In the genomic region with DNA sequence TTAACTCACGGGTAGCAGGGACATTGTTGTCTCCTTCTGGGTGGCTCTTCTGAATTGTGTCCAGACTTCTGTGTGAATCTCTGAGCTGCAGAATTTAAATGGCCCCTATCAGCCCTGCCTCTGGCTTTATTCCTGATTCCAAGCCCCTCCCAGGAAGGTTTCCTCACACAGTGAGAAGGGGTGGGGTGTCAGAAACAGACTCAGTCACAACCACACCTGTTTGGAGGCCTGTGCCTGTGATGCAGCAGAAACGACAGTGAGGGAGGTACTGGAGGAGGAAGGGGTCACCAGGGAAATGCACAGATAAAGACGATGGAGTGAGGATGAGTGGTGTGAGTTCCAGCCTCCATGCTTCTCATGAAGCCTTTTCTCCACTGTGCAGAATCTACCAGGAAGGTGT, we compare ENCODE assay signal across 26 cellular contexts. TPM values are rescaled to one million over a fixed set of nuclear protein-coding genes. Genes with fewer than 3 reads are reported as not detected.
"Had no signal": no experiment of that assay in that cellular context is flagged by ENCODE, and none has a peak within 500 bp of the region (broad histone marks: within the 10 kb centered on the region; RNA-seq: fewer than 3 reads in every experiment).

A gene (minus strand): TSS at position 101 of the 400 bp plus-strand sequence. CDS start 77 bp downstream, at position 24.

- H3K27ac ChIP-seq: colonic mucosa, dorsolateral prefrontal cortex, right lobe of liver, skin epidermis, tibial artery, VCaP had no signal

- H3K36me3 ChIP-seq: colonic mucosa, right lobe of liver, tibial artery had no signal

- H3K4me3 ChIP-seq: colonic mucosa, dorsolateral prefrontal cortex, right lobe of liver, skin epidermis, tibial artery had no signal

- H3K27ac Mint-ChIP-seq: activated CD4-positive, alpha-beta T cell treated with anti-CD3 and anti-CD28 coated beads, Interleukin-2, amount 10 ng/mL, durations not matched to agents 7 days and 5 days; effector memory CD8-positive, alpha-beta T cell; stimulated activated naive CD8-positive, alpha-beta T cell treated with anti-CD3 and anti-CD28 coated beads, Interleukin-15, amount 100 ng/mL, for 72 hours had no signal

- DNase-seq: activated CD4-positive, alpha-beta T cell treated with anti-CD3 and anti-CD28 coated beads, Interleukin-2, amount 10 ng/mL, durations not matched to agents 7 days and 5 days; activated CD8-positive, alpha-beta memory T cell treated with anti-CD3 and anti-CD28 coated beads for 24 hours; activated CD8-positive, alpha-beta memory T cell treated with anti-CD3 and anti-CD28 coated beads, Interleukin-2, amount 50 U/mL, for 48 hours; activated naive CD4-positive, alpha-beta T cell treated with Interleukin-2 at 50 U/mL for 16 hours; activated T-cell treated with anti-CD3 and anti-CD28 coated beads, Interleukin-2, amount 50 U/mL, for 4 hours; amygdala; colonic mucosa; dorsolateral prefrontal cortex; effector memory CD8-positive, alpha-beta T cell; glutamatergic neuron; hypothalamus; midbrain; posterior cingulate gyrus; right lobe of liver; stimulated activated naive CD8-positive, alpha-beta T cell treated with anti-CD3 and anti-CD28 coated beads, Interleukin-15, amount 100 ng/mL, for 72 hours; tibial artery had no signal

- H3K9me3 Mint-ChIP-seq: activated CD4-positive, alpha-beta T cell treated with anti-CD3 and anti-CD28 coated beads, Interleukin-2, amount 10 ng/mL, durations not matched to agents 7 days and 5 days; effector memory CD8-positive, alpha-beta T cell had no signal

- H3K27me3 ChIP-seq: colonic mucosa, right lobe of liver, tibial artery had no signal

- ATAC-seq: activated CD4-positive, CD25-positive, alpha-beta regulatory T cell treated with anti-CD3 and anti-CD28 coated beads, Interleukin-2, amount 50 U/mL, for 24 hours; effector memory CD8-positive, alpha-beta T cell; esophagus mucosa; right lobe of liver; stimulated activated naive CD8-positive, alpha-beta T cell treated with anti-CD3 and anti-CD28 coated beads, Interleukin-15, amount 100 ng/mL, for 72 hours had no signal

- H3K9me3 ChIP-seq: colonic mucosa, right lobe of liver, tibial artery had no signal

- H3K4me1 ChIP-seq: colonic mucosa, right lobe of liver, tibial artery had no signal

- H3K4me3 Mint-ChIP-seq: activated CD4-positive, alpha-beta T cell treated with anti-CD3 and anti-CD28 coated beads, Interleukin-2, amount 10 ng/mL, durations not matched to agents 7 days and 5 days; activated T-cell treated with anti-CD3 and anti-CD28 coated beads, Interleukin-2, amount 50 U/mL, for 4 hours; effector memory CD8-positive, alpha-beta T cell; neural crest cell; stimulated activated naive CD8-positive, alpha-beta T cell treated with anti-CD3 and anti-CD28 coated beads, Interleukin-15, amount 100 ng/mL, for 72 hours had no signal

RNA-seq across cellular contexts. Expression of the gene that starts here (rescaled TPM):
- total RNA-seq: activated CD4-positive, alpha-beta T cell treated with anti-CD3 and anti-CD28 coated beads, Interleukin-2, amount 10 ng/mL, durations not matched to agents 7 days and 5 days; bronchial epithelial cell; endothelial cell of umbilical vein; esophagus mucosa; frontal cortex; neural crest cell; omental fat pad; right lobe of liver; ureter had no signal
- polyA plus RNA-seq: endothelial cell of umbilical vein had no signal
